Comparison of ENCODE assay signal across 19 cellular contexts in the genomic region with DNA sequence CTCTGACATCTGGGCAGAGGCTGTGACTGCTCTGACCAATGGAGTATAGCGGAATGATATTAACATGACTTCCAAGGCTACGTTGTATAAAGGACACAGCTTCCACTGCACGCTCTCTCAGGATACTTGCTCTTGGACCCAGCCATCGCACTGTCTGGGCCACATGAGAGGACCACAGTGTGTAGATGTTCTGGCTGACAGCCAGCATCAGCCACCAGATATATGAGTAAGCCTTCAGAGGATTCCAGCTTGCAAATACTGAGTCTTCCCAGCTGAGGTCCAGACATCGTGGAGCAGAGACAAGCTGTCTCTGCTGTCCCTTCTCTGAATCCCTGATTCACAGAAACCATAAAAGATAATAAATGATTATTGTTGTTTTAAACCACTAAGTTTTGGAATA.
DNase-seq lines count a peak whose midpoint lies in the region; ATAC-seq, FAIRE-seq and TF ChIP-seq lines count a peak whose summit lies in the region.
"Had no signal": no experiment of that assay in that cellular context is flagged by ENCODE, and none has a peak within 500 bp of the region (broad histone marks: within the 10 kb centered on the region; RNA-seq: fewer than 3 reads in every experiment).

No MANE protein-coding gene starts in this region.

- POLR2A ChIA-PET in MCF 10A (lab: Yijun Ruan, JAX): interaction anchor here (0.6 kb wide), 1 partner anchor 1738 kb away, joined by 3 read pairs; no protein-coding TSS in a partner anchor
- POLR2A ChIA-PET in H1 (lab: Charles Lee; ENCODE audit: partially characterized antibody): no interaction called here

- no peak overlapping the region for H3K27ac ChIP-seq in mammary epithelial cell (ENCODE audit: insufficient read depth, low read depth, low read length)
- H3K27ac ChIP-seq in H1 (ENCODE audit: low read depth, low read length): no peak overlapping the region
- H3K27ac ChIP-seq: body of pancreas, left lung, neutrophil, tibial artery had no signal

- H2AFZ ChIP-seq in mammary epithelial cell (ENCODE audit: low read depth, low read length) (no peak overlapping the region), H1 (ENCODE audit: low read length) (no peak overlapping the region)

- H2BK12ac ChIP-seq in H1 (ENCODE audit: low read depth, low read length): no peak overlapping the region

- no peak for TF ChIP-seq POLR2A in H1 (IDR thresholded peaks at IDR 0.05; ENCODE audit: control extremely low read depth in 1 of 2, low read depth in 2 of 2, low read length in 2 of 2)

- no peak for ATAC-seq in HG02970 (IDR thresholded peaks at IDR 0.05; ENCODE audit: low FRiP score, unreplicated experiment)
- ATAC-seq in GM21717 (IDR thresholded peaks at IDR 0.05; ENCODE audit: unreplicated experiment): no peak
- ATAC-seq: body of pancreas, left lung had no signal

- H3K4me3 ChIP-seq in mammary epithelial cell (replicated peaks in 1 of 3; ENCODE audit: insufficient read depth in 1 of 3, low read depth in 2 of 3, low read length in 3 of 3) (no peak overlapping the region), H1 (ENCODE audit: extremely low read depth in 1 of 4, insufficient read depth in 2 of 4, low read depth in 3 of 4, low read length in 4 of 4) (no peak overlapping the region)
- H3K4me3 ChIP-seq: body of pancreas, HAP-1, left lung, tibial artery had no signal

- peak; percentile 31 for DNase-seq in MCF 10A (ENCODE audit: unreplicated experiment)
- no peak for DNase-seq in mammary epithelial cell
- peak; percentile 67 for DNase-seq in RPMI7951 (ENCODE audit: low read depth)
- DNase-seq in H1 (ENCODE audit: low read depth in 1 of 2, low spot score in 2 of 2): no peak
- peak; percentile 18 for DNase-seq in urothelium cell line (ENCODE audit: low spot score)
- no peak for DNase-seq in COLO668 (lab: John Stamatoyannopoulos, UW; ENCODE audit: unreplicated experiment)
- DNase-seq: ACHN; activated naive CD4-positive, alpha-beta T cell treated with Interleukin-2 at 50 U/mL for 16 hours; DMS79 treated with DMSO at 0.1 percent for 48 hours; left lung; NCI-H1694; stimulated activated CD4-positive, alpha-beta T cell treated with anti-CD3 and anti-CD28 coated beads, Interleukin-12 subunit alpha, Interleukin-12 subunit beta, amount 100 ng/mL, for 4 hours; SW 1271; tibial artery had no signal

- H3K4me3 Mint-ChIP-seq in MCF 10A (ENCODE audit: unreplicated experiment): no peak overlapping the region

- H4K20me1 ChIP-seq in mammary epithelial cell (ENCODE audit: insufficient read depth, low read length): no peaks in the 10 kb centered on the region
- no peaks in the 10 kb centered on the region for H4K20me1 ChIP-seq in H1 (replicated peaks in 1 of 2; ENCODE audit: control insufficient read depth in 1 of 2, insufficient read depth in 2 of 2, low read length in 2 of 2)

- TF ChIP-seq RAD21 in H1 (IDR thresholded peaks at IDR 0.05 in 1 of 2, conservative IDR thresholded peaks at IDR 0.05 in 1 of 2; ENCODE audit: low read depth in 2 of 2, low read length in 2 of 2): no peak

- no peak overlapping the region for H2BK120ac ChIP-seq in H1 (replicated peaks; ENCODE audit: low read depth, low read length)

- no peak overlapping the region for H3K4me2 ChIP-seq in mammary epithelial cell (ENCODE audit: insufficient read depth, low read depth, low read length)
- H3K4me2 ChIP-seq in H1 (ENCODE audit: insufficient read depth in 1 of 2, low read depth in 2 of 2, low read length in 2 of 2): no peak overlapping the region

- peaks cover 8% of the 10 kb centered on the region for H3K4me1 Mint-ChIP-seq in MCF 10A (ENCODE audit: insufficient read depth, unreplicated experiment)

- H3K4me1 ChIP-seq in mammary epithelial cell (ENCODE audit: insufficient read depth, low read length) (peaks cover 6% of the 10 kb centered on the region), H1 (replicated peaks in 1 of 4; ENCODE audit: control insufficient read depth in 3 of 4, insufficient read depth in 4 of 4, low read length in 3 of 4) (no peaks in the 10 kb centered on the region; a peak in 2 of 7 replicates)
- H3K4me1 ChIP-seq: body of pancreas had no signal

- WGBS in mammary epithelial cell (ENCODE audit: low coverage, missing lambda C conversion rate): 58% methylated on average over 5 of the region's 5 CpGs
- 95% methylated on average over 5 of the region's 5 CpGs; no CpG with 5 or more reads in 1 of the 2 experiments for WGBS in H1 (ENCODE audit: extremely low coverage in 1 of 2, insufficient coverage in 1 of 2, insufficient read length in 1 of 2, insufficient replicate concordance in 2 of 2, low coverage in 1 of 2, low lambda C conversion rate in 2 of 2, missing lambda C conversion rate in 1 of 2), 2 experiments

- H3K79me1 ChIP-seq in H1 (ENCODE audit: low read depth, low read length): no peaks in the 10 kb centered on the region

- no peak overlapping the region for H3K9ac ChIP-seq in mammary epithelial cell (ENCODE audit: insufficient read depth, low read length)
- H3K9ac ChIP-seq in H1 (replicated peaks in 1 of 4; ENCODE audit: extremely low read depth in 1 of 4, low read depth in 3 of 4, low read length in 3 of 4): no peak overlapping the region

- no peaks in the 10 kb centered on the region for H3K27me3 ChIP-seq in mammary epithelial cell (ENCODE audit: insufficient read depth, low read length)
- no peaks in the 10 kb centered on the region for H3K27me3 ChIP-seq in H1 (replicated peaks in 1 of 4; ENCODE audit: control insufficient read depth in 3 of 4, extremely low read depth in 1 of 4, insufficient read depth in 3 of 4, low read length in 3 of 4)
- H3K27me3 ChIP-seq: body of pancreas, left lung, neutrophil, tibial artery had no signal

- H2BK20ac ChIP-seq in H1 (ENCODE audit: low read length): no peak overlapping the region

- no peak overlapping the region for H3K18ac ChIP-seq in H1 (ENCODE audit: extremely low read depth, low read length)

- intact Hi-C loops in MCF 10A (cut with micrococcal nuclease): no loop called here
- intact Hi-C loops in mammary epithelial cell (cut with micrococcal nuclease): no loop called here

- no peak overlapping the region for H3K4ac ChIP-seq in H1 (replicated peaks; ENCODE audit: insufficient read length, low read depth, low read length)

- in situ Hi-C loops in mammary epithelial cell (cut with MboI; ENCODE audit: low sequenced_read_pairs in 2 of 2): no loop called here

- no peaks in the 10 kb centered on the region for H3K36me3 Mint-ChIP-seq in MCF 10A (ENCODE audit: insufficient read depth, unreplicated experiment)

- no peak overlapping the region for H2BK15ac ChIP-seq in H1 (ENCODE audit: low read length)

- FAIRE-seq in H1 (lab: Jason Lieb, UNC) (no peak), urothelium cell line (lab: Jason Lieb, UNC) (no peak)

- CTCF ChIA-PET in MCF 10A (lab: Yijun Ruan, JAX): interaction anchor here (0.6 kb wide), 1 partner anchor 176 kb away, joined by 3 read pairs; no protein-coding TSS in a partner anchor
- CTCF ChIA-PET in mammary epithelial cell (lab: Charles Lee; ENCODE audit: low non-redundant PET): no interaction called here
- CTCF ChIA-PET in H1 (lab: Charles Lee; ENCODE audit: partially characterized antibody): no interaction called here

- no peak overlapping the region for H3K14ac ChIP-seq in H1 (ENCODE audit: insufficient read length)

- H3K36me3 ChIP-seq in mammary epithelial cell (ENCODE audit: insufficient read depth, low read length) (no peaks in the 10 kb centered on the region), H1 (ENCODE audit: control insufficient read depth in 2 of 4, insufficient read depth in 4 of 4, low read length in 3 of 4) (no peaks in the 10 kb centered on the region)
- H3K36me3 ChIP-seq: HAP-1, left lung, neutrophil, tibial artery had no signal

- H2BK5ac ChIP-seq in H1 (ENCODE audit: low read depth, low read length): no peak overlapping the region

- H3K27me3 Mint-ChIP-seq in MCF 10A (ENCODE audit: insufficient read depth, unreplicated experiment): peaks cover 29% of the 10 kb centered on the region

- H3K23me2 ChIP-seq in H1 (ENCODE audit: low read depth, low read length): no peaks in the 10 kb centered on the region

- no peak overlapping the region for H3K23ac ChIP-seq in H1 (ENCODE audit: insufficient read length)

- no peak overlapping the region for H2AK5ac ChIP-seq in H1 (ENCODE audit: low read depth, low read length)

- H3K56ac ChIP-seq in H1 (replicated peaks; ENCODE audit: insufficient read length, low read depth, low read length): no peak overlapping the region

- H3K9me3 Mint-ChIP-seq in MCF 10A (ENCODE audit: unreplicated experiment): no peaks in the 10 kb centered on the region

- dilution Hi-C loops in mammary epithelial cell (cut with HindIII; ENCODE audit: low sequenced_read_pairs): no loop called here

- H4K5ac ChIP-seq in H1 (ENCODE audit: insufficient read length, low read depth, low read length): no peak overlapping the region

- H4K8ac ChIP-seq in H1 (ENCODE audit: extremely low read depth, insufficient read depth, low read length): no peak overlapping the region

- TF ChIP-seq EP300 in H1 (IDR thresholded peaks at IDR 0.05; ENCODE audit: borderline replicate concordance in 1 of 2, low read depth in 2 of 2, low read length in 2 of 2): no peak

- no peak for TF ChIP-seq CTCF in MCF 10A (IDR thresholded peaks at IDR 0.05; ENCODE audit: unreplicated experiment)
- no peak for TF ChIP-seq CTCF in mammary epithelial cell (conservative IDR thresholded peaks at IDR 0.05 in 1 of 2, IDR thresholded peaks at IDR 0.05 in 1 of 2; ENCODE audit: extremely low read depth in 1 of 2, insufficient read depth in 1 of 2, low read depth in 1 of 2, low read length in 2 of 2)
- no peak for TF ChIP-seq CTCF in H1 (IDR thresholded peaks at IDR 0.05; ENCODE audit: control extremely low read depth in 1 of 3, insufficient read depth in 1 of 3, low read depth in 1 of 3, low read length in 3 of 3)

- H4K91ac ChIP-seq in H1 (replicated peaks; ENCODE audit: insufficient read length, low read length): peak overlapping the region; percentile 42

- H3K27ac Mint-ChIP-seq in MCF 10A (ENCODE audit: low read depth, unreplicated experiment): no peak overlapping the region

- H3K79me2 ChIP-seq in mammary epithelial cell (ENCODE audit: insufficient read depth, low read length) (no peaks in the 10 kb centered on the region), H1 (ENCODE audit: control insufficient read depth in 1 of 2, insufficient read depth in 2 of 2, low read length in 2 of 2) (no peaks in the 10 kb centered on the region)

- H3K9me3 ChIP-seq in mammary epithelial cell (replicated peaks; ENCODE audit: insufficient read depth, low read length) (no peaks in the 10 kb centered on the region), H1 (ENCODE audit: insufficient read depth in 2 of 2, low read depth in 1 of 2, low read length in 1 of 2) (no peaks in the 10 kb centered on the region)
- H3K9me3 ChIP-seq: body of pancreas, HAP-1, left lung, neutrophil, tibial artery had no signal

- BruUV-seq in MCF 10A (replicated peaks; lab: Mats Ljungman, UMichigan) (no TSS peak), mammary epithelial cell (replicated peaks; lab: Mats Ljungman, UMichigan) (no TSS peak)

Comparison
In these comparisons a context has a peak if more than half of its experiments do, and no peak if none do; other contexts are left out.
1. DNase-seq: peak in MCF 10A (single experiment), RPMI7951 (single experiment) and urothelium cell line (single experiment); none in mammary epithelial cell (single experiment), H1 (0 of 2) and COLO668 (single experiment).